In the genomic region with DNA sequence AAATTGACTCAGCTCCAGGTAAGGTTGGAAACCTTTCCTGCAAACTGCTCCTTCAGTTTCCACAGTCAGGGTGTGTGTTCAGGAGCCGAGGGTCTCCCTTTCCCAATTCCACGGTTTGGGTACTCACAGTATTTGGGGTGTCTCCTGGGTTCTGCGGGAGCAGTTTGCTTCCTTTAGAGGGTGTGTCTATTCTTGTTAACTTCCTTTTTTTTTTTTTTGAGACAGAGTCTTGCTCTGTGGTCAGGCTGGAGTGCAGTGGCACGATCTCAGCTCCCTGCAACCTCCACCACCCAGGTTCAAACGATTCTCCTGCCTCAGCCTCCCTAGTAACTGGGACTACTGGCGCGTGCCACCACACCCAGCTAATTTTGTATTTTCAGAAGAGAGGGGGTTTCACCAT, we compare ENCODE assay signal across 12 cellular contexts.
"Had no signal": no experiment of that assay in that cellular context is flagged by ENCODE, and none has a peak within 500 bp of the region (broad histone marks: within the 10 kb centered on the region; RNA-seq: fewer than 3 reads in every experiment).

No MANE protein-coding gene starts in this region.

- H3K9me3 ChIP-seq: lower lobe of right lung, pancreas, thoracic aorta had no signal

- DNase-seq: activated effector memory CD4-positive, alpha-beta T cell treated with anti-CD3 and anti-CD28 coated beads, Interleukin-2, amount 50 U/mL, for 16 hours; activated T-cell treated with anti-CD3 and anti-CD28 coated beads, Interleukin-2, amount 50 U/mL, for 1 hour; left cardiac atrium; lower lobe of right lung; pancreas; stimulated activated CD4-positive, alpha-beta T cell treated with anti-CD3 and anti-CD28 coated beads, Interleukin-2, amount 100 ng/mL, for 48 hours; stimulated activated naive CD8-positive, alpha-beta T cell treated with anti-CD3 and anti-CD28 coated beads, Interleukin-15, amount 100 ng/mL, for 72 hours; T1000 had no signal

- H3K36me3 ChIP-seq: lower lobe of right lung, pancreas, thoracic aorta had no signal

- H3K27ac Mint-ChIP-seq: activated naive CD8-positive, alpha-beta T cell; mesothelial cell of epicardium; stimulated activated naive CD8-positive, alpha-beta T cell treated with anti-CD3 and anti-CD28 coated beads, Interleukin-15, amount 100 ng/mL, for 72 hours had no signal

- H3K27me3 ChIP-seq: foreskin keratinocyte, pancreas had no signal

- H3K4me3 Mint-ChIP-seq: activated naive CD8-positive, alpha-beta T cell; mesothelial cell of epicardium; stimulated activated naive CD8-positive, alpha-beta T cell treated with anti-CD3 and anti-CD28 coated beads, Interleukin-15, amount 100 ng/mL, for 72 hours had no signal

- H3K4me3 ChIP-seq: lower lobe of right lung, pancreas, thoracic aorta had no signal

- H3K4me1 Mint-ChIP-seq: stimulated activated naive CD8-positive, alpha-beta T cell treated with anti-CD3 and anti-CD28 coated beads, Interleukin-15, amount 100 ng/mL, for 72 hours had no signal

- H3K27ac ChIP-seq: foreskin keratinocyte, lower lobe of right lung, pancreas, thoracic aorta had no signal

- H3K27me3 Mint-ChIP-seq: activated naive CD8-positive, alpha-beta T cell; stimulated activated naive CD8-positive, alpha-beta T cell treated with anti-CD3 and anti-CD28 coated beads, Interleukin-15, amount 100 ng/mL, for 72 hours had no signal

- H3K36me3 Mint-ChIP-seq: activated naive CD8-positive, alpha-beta T cell had no signal

- ATAC-seq: left cardiac atrium; lower lobe of right lung; pancreas; stimulated activated naive CD8-positive, alpha-beta T cell treated with anti-CD3 and anti-CD28 coated beads, Interleukin-15, amount 100 ng/mL, for 72 hours had no signal

- H3K4me1 ChIP-seq: lower lobe of right lung, pancreas had no signal
